ENCODE assay signal across 30 cellular contexts in the genomic region with DNA sequence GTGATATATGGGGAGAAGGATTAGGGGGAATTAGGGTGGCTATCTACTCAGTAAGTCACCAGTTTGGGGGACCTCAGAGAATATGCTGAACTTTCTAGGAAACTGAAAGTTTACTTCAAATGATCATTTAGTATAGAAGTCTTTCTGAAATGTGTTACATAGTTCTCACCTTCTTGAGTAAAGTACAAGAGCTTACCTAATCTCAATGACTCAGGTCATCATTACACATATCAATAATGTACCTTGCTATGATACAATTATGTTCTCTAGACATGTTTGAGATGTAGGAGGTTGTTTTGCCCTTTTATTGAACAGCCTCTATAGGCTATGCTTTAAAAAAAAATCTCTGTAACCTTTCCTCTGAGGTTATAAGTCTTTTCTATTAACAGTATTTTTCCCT.
"Had no signal": no experiment of that assay in that cellular context is flagged by ENCODE, and none has a peak within 500 bp of the region (broad histone marks: within the 10 kb centered on the region; RNA-seq: fewer than 3 reads in every experiment).

No MANE protein-coding gene starts in this region.

- H3K27ac ChIP-seq: adrenal gland, ascending aorta, brain microvascular endothelial cell, cardiac muscle cell had no signal

- FAIRE-seq: astrocyte had no signal

- H3K9me3 ChIP-seq: adrenal gland, ascending aorta, body of pancreas had no signal

- H3K4me1 ChIP-seq: adrenal gland, ascending aorta, body of pancreas had no signal

- H3K36me3 ChIP-seq: brain microvascular endothelial cell had no signal

- H3K27me3 ChIP-seq: adrenal gland, ascending aorta, body of pancreas, brain microvascular endothelial cell, cardiac muscle cell had no signal

- H3K4me3 ChIP-seq: adrenal gland, ascending aorta, body of pancreas, cardiac muscle cell had no signal

- DNase-seq: activated effector memory CD4-positive, alpha-beta T cell treated with anti-CD3 and anti-CD28 coated beads, Interleukin-2, amount 50 U/mL, for 16 hours; activated effector memory CD4-positive, alpha-beta T cell treated with Interleukin-2 at 50 U/mL for 16 hours; activated gamma-delta T cell; activated gamma-delta T cell treated with Interleukin-2 at 50 U/mL for 16 hours; activated naive CD4-positive, alpha-beta T cell; activated naive CD4-positive, alpha-beta T cell treated with anti-CD3 and anti-CD28 coated beads for 36 hours; activated naive CD4-positive, alpha-beta T cell treated with anti-CD3 and anti-CD28 coated beads, Interleukin-2, amount 10 ng/mL, durations not matched to agents 7 days and 5 days; activated naive CD4-positive, alpha-beta T cell treated with anti-CD3 and anti-CD28 coated beads, Interleukin-2, amount 50 U/mL, for 16 hours; activated naive CD4-positive, alpha-beta T cell treated with Interleukin-2 at 50 U/mL for 16 hours; activated naive CD8-positive, alpha-beta T cell treated with anti-CD3 and anti-CD28 coated beads for 36 hours; activated naive CD8-positive, alpha-beta T cell treated with anti-CD3 and anti-CD28 coated beads, Interleukin-2, amount 10 ng/mL, durations not matched to agents 7 days and 5 days; activated naive CD8-positive, alpha-beta T cell treated with anti-CD3 and anti-CD28 coated beads, Interleukin-2, amount 50 U/mL, for 24 hours; activated T-cell treated with anti-CD3 and anti-CD28 coated beads, Interleukin-2, amount 50 U/mL, for 1 hour; activated T-cell treated with anti-CD3 and anti-CD28 coated beads, Interleukin-2, amount 50 U/mL, for 24 hours; activated T-cell treated with anti-CD3 and anti-CD28 coated beads, Interleukin-2, amount 50 U/mL, for 4 hours; activated T-cell treated with anti-CD3 and anti-CD28 coated beads, Interleukin-2, amount 50 U/mL, for 48 hours; activated T-cell treated with anti-CD3 and anti-CD28 coated beads, Interleukin-2, amount 50 U/mL, for 72 hours; adrenal gland; amniotic stem cell; amygdala; anterior cingulate cortex; aorta; body of pancreas; brain microvascular endothelial cell; caudate nucleus; central memory CD4-positive, alpha-beta T cell; cerebellar nuclear complex had no signal
